In the genomic region with DNA sequence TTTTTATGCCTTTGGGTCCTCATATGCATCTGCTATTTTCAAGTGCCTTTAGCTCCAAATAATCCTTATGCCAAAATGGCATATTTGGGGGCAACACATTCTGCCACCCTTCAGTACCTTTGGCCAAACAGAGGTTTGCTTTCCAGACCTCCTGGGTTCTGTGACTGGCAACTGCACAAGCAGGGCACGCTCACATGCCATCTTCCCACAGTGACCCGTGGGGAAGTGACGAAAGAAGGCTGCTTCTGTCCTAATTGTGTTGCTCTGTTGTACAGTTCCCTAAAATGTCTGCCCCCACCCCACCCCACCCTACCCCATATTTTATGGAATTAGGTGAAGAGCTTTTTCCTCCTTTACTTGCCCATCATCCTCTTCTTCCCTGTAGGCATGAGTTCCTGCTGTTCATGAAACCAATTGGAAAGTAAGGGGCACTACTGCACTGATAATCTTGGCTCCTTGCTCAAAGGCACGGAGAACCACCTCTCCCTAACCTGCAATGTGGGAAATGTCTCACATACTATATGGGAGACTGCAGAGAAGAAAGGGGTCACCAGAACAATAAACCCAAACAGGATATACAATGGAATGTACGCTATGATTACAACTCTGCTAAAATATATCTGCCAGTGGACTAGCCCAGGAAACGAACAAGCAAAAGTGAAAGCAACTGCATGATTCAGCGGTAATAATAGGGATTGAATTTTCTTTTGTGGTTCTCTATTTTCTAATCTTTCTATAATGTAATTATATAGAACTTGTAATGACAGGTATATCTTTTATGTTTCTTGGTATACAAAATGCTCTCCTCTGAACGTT, we compare ENCODE assay signal across 1 cellular context.
A peak's percentile ranks its signal among the peaks of the same experiment; 100 is the strongest.
TF ChIP-seq lines count a peak whose summit lies in the region.

No MANE protein-coding gene starts in this region.

TF ChIP-seq in K562, 482 proteins besides CTCF, POLR2A, EP300 and RAD21 (continued from another document):
- TF ChIP-seq, protein P1, sequence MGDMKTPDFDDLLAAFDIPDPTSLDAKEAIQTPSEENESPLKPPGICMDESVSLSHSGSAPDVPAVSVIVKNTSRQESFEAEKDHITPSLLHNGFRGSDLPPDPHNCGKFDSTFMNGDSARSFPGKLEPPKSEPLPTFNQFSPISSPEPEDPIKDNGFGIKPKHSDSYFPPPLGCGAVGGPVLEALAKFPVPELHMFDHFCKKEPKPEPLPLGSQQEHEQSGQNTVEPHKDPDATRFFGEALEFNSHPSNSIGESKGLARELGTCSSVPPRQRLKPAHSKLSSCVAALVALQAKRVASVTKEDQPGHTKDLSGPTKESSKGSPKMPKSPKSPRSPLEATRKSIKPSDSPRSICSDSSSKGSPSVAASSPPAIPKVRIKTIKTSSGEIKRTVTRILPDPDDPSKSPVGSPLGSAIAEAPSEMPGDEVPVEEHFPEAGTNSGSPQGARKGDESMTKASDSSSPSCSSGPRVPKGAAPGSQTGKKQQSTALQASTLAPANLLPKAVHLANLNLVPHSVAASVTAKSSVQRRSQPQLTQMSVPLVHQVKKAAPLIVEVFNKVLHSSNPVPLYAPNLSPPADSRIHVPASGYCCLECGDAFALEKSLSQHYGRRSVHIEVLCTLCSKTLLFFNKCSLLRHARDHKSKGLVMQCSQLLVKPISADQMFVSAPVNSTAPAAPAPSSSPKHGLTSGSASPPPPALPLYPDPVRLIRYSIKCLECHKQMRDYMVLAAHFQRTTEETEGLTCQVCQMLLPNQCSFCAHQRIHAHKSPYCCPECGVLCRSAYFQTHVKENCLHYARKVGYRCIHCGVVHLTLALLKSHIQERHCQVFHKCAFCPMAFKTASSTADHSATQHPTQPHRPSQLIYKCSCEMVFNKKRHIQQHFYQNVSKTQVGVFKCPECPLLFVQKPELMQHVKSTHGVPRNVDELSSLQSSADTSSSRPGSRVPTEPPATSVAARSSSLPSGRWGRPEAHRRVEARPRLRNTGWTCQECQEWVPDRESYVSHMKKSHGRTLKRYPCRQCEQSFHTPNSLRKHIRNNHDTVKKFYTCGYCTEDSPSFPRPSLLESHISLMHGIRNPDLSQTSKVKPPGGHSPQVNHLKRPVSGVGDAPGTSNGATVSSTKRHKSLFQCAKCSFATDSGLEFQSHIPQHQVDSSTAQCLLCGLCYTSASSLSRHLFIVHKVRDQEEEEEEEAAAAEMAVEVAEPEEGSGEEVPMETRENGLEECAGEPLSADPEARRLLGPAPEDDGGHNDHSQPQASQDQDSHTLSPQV (IDR thresholded peaks at IDR 0.05), result peak; percentile 82
- 0 out of 2 replicates have a peak, but pooled peaks have one; percentile 21 for TF ChIP-seq ARID1B (IDR thresholded peaks at IDR 0.05)
